ENCODE assay signal across 10 cellular contexts in the genomic region with DNA sequence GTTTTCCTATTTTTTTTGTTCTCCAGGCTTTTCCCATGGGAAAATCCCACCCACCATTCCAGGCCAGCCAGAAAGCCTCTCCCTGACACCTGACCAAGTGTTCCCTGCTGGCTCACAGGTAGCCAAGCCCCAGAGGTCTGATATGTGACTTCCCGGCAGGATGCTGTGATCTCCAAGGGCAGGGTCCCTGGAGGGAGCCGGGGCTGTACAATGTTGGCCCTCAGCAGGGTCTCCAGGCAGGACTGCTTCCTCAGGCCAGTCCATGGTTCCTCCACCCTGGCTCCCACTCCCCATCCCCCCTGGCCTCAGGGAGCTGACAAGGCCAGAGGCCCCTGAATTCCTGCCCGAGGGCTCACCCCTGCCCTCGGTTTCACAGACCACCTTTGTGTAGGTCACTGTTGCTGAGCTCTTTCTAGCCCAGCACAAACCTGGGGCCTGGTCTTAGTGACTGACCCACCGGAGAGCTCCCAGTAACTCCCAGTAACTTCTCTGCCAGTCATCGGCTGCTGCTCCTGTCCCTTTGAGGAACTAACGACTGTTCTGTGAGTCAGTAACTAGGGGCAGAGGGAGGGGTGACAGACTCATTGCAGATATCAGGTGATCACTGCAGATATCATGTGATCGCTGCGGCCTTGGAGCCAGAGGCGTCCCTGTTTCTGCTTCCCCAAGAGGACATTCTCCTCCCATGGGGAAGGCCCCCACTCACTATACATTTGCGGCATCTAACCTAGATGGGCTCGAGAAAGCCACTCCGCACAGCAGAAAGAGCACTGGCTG. TPM values are rescaled to one million over a fixed set of nuclear protein-coding genes. Genes with fewer than 3 reads are reported as not detected.
DNase-seq lines count a peak whose midpoint lies in the region; ATAC-seq and TF ChIP-seq lines count a peak whose summit lies in the region.
"Had no signal": no experiment of that assay in that cellular context is flagged by ENCODE, and none has a peak within 500 bp of the region (broad histone marks: within the 10 kb centered on the region; RNA-seq: fewer than 3 reads in every experiment).

No MANE protein-coding gene starts in this region.

- H3K4me1 ChIP-seq in NT2/D1 (ENCODE audit: insufficient read depth, insufficient read length) (peaks cover 41% of the 10 kb centered on the region), esophagus squamous epithelium (peaks cover 31 to 100% (median 32%) of the 10 kb centered on the region in 3 donors), rectal smooth muscle tissue (ENCODE audit: control insufficient read depth, insufficient read depth, low read length) (no peaks in the 10 kb centered on the region)

- no peaks in the 10 kb centered on the region for H3K27me3 ChIP-seq in NT2/D1 (ENCODE audit: insufficient read depth, insufficient read length)
- H3K27me3 ChIP-seq in esophagus squamous epithelium, result no peaks in the 10 kb centered on the region
- no peaks in the 10 kb centered on the region for H3K27me3 ChIP-seq in rectal smooth muscle tissue (ENCODE audit: control insufficient read depth, insufficient read depth, low read length)
- no peaks in the 10 kb centered on the region for H3K27me3 ChIP-seq in H7 (ENCODE audit: control insufficient read depth, insufficient read depth, low read length)

- no peaks in the 10 kb centered on the region for H3K4me1 Mint-ChIP-seq in stimulated activated naive CD8-positive, alpha-beta T cell treated with anti-CD3 and anti-CD28 coated beads, Interleukin-15, amount 100 ng/mL, for 72 hours
- H3K4me1 Mint-ChIP-seq: naive B cell had no signal

- H3K36me3 ChIP-seq in NT2/D1 (ENCODE audit: insufficient read depth, insufficient read length, low read length) (no peaks in the 10 kb centered on the region), esophagus squamous epithelium (no peaks in the 10 kb centered on the region), rectal smooth muscle tissue (ENCODE audit: control insufficient read depth, insufficient read depth, low read length) (no peaks in the 10 kb centered on the region), H7 (replicated peaks; ENCODE audit: control insufficient read depth, insufficient read depth, low read length) (no peaks in the 10 kb centered on the region)
- H3K36me3 ChIP-seq: tibial artery had no signal

- TF ChIP-seq POLR2A in esophagus squamous epithelium (IDR thresholded peaks at IDR 0.05), result peak in 1 of 4 donors; percentile 25

- H3K4me3 ChIP-seq in NT2/D1 (ENCODE audit: insufficient read length, low read depth), result no peak overlapping the region
- no peak overlapping the region for H3K4me3 ChIP-seq in esophagus squamous epithelium
- H3K4me3 ChIP-seq in rectal smooth muscle tissue (ENCODE audit: low read length), result peak overlapping the region; percentile 14
- no peak overlapping the region for H3K4me3 ChIP-seq in H7 (ENCODE audit: insufficient read depth, low read depth, low read length)
- H3K4me3 ChIP-seq: tibial artery had no signal

- H3K9me3 ChIP-seq in NT2/D1 (ENCODE audit: insufficient read depth, low read length) (no peaks in the 10 kb centered on the region), esophagus squamous epithelium (no peaks in the 10 kb centered on the region)
- H3K9me3 ChIP-seq: tibial artery had no signal

- H3K9ac ChIP-seq in NT2/D1 (ENCODE audit: insufficient read length, low read depth), result peak overlapping the region; percentile 62
- H3K9ac ChIP-seq in rectal smooth muscle tissue (ENCODE audit: low read length), result no peak overlapping the region

- no peak overlapping the region for H3K4me3 Mint-ChIP-seq in stimulated activated naive CD8-positive, alpha-beta T cell treated with anti-CD3 and anti-CD28 coated beads, Interleukin-15, amount 100 ng/mL, for 72 hours
- H3K4me3 Mint-ChIP-seq: naive B cell had no signal

- TF ChIP-seq CTCF in esophagus squamous epithelium (IDR thresholded peaks at IDR 0.05), result no peak

- no peaks in the 10 kb centered on the region for H3K9me3 Mint-ChIP-seq in stimulated activated naive CD8-positive, alpha-beta T cell treated with anti-CD3 and anti-CD28 coated beads, Interleukin-15, amount 100 ng/mL, for 72 hours
- H3K9me3 Mint-ChIP-seq: naive B cell had no signal

- intact Hi-C loops in esophagus squamous epithelium (cut with DNase I), result no loop called here

- H3K27me3 Mint-ChIP-seq in stimulated activated naive CD8-positive, alpha-beta T cell treated with anti-CD3 and anti-CD28 coated beads, Interleukin-15, amount 100 ng/mL, for 72 hours, result peaks cover 12% of the 10 kb centered on the region

- H3K27ac ChIP-seq in esophagus squamous epithelium (peak overlapping the region in 3 of 4 donors; percentile 43 to 93 (median 91)), rectal smooth muscle tissue (ENCODE audit: low read depth, low read length) (no peak overlapping the region)
- H3K27ac ChIP-seq: tibial artery had no signal

- WGBS in esophagus squamous epithelium, 2 donors, result 86 to 92% methylated on average over 5 to 7 of the region's 13 CpGs

- peak; percentile 73 for ATAC-seq in GM18511 (IDR thresholded peaks at IDR 0.05; ENCODE audit: unreplicated experiment)
- no peak for ATAC-seq in stimulated activated naive CD8-positive, alpha-beta T cell treated with anti-CD3 and anti-CD28 coated beads, Interleukin-15, amount 100 ng/mL, for 72 hours

- DNase-seq in NT2/D1 (ENCODE audit: low read depth, low spot score) (no peak), esophagus squamous epithelium (lab: John Stamatoyannopoulos, UW) (no peak), NCI-H524 (lab: John Stamatoyannopoulos, UW) (no peak), NCI-H1417 treated with DMSO at 0.1 percent for 48 hours (lab: John Stamatoyannopoulos, UW) (no peak), H7 (no peak)
- DNase-seq in stimulated activated naive CD8-positive, alpha-beta T cell treated with anti-CD3 and anti-CD28 coated beads, Interleukin-15, amount 100 ng/mL, for 72 hours, result no peak
- DNase-seq: naive B cell had no signal

- no peak overlapping the region for H3K27ac Mint-ChIP-seq in stimulated activated naive CD8-positive, alpha-beta T cell treated with anti-CD3 and anti-CD28 coated beads, Interleukin-15, amount 100 ng/mL, for 72 hours

RNA-seq across cellular contexts. Expression of a gene that starts 38.7 kb away (rescaled TPM):
- total RNA-seq in esophagus squamous epithelium, result 100 to 1,000 TPM; 355 to 757 (median 496) TPM
- total RNA-seq in H7 (2014; rRNA removed; shearing (Covaris generic)), result 27.2 and 38.5 TPM in 2 replicates
